8 cellular contexts compared by ENCODE assay signal in the genomic region with DNA sequence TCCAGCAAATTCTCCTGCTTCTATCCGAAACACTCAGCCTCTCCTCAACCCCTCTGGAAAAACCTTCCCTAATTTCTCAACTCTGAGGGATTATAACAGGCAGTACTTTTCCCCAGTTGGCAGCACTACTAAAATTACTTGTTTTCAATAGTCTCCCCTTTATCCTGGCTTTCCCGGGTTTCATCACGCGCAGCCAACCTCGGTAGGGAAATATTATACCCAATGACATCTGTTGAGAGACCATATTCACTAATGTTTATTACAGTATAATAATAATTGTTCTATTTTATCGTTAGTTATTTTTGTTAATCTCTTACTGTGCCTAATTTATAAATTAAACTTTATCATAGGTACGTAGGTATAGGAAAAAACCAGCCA. TPM values are rescaled to one million over a fixed set of nuclear protein-coding genes. Genes with fewer than 3 reads are reported as not detected.
DNase-seq lines count a peak whose midpoint lies in the region; ATAC-seq, FAIRE-seq and TF ChIP-seq lines count a peak whose summit lies in the region.

No MANE protein-coding gene starts in this region.

- no peak for TF ChIP-seq CTCF in bronchial epithelial cell (IDR thresholded peaks at IDR 0.05; ENCODE audit: insufficient read depth, low read length, severe bottlenecking)

- H3K27me3 ChIP-seq in BLaER1: no peaks in the 10 kb centered on the region
- no peaks in the 10 kb centered on the region for H3K27me3 ChIP-seq in bronchial epithelial cell (ENCODE audit: control insufficient read depth, insufficient read depth, low read length)
- H3K27me3 ChIP-seq in mesenchymal stem cell (ENCODE audit: control insufficient read depth in 1 of 2, insufficient read depth in 1 of 2, low read length in 2 of 2): no peaks in the 10 kb centered on the region

- no peak overlapping the region for H2BK5ac ChIP-seq in mesenchymal stem cell (ENCODE audit: low read depth, low read length, poor library complexity, severe bottlenecking)

- peak overlapping the region; percentile 23 for H4K8ac ChIP-seq in mesenchymal stem cell (ENCODE audit: low read length)

- H3K14ac ChIP-seq in mesenchymal stem cell (ENCODE audit: low read length in 2 of 2): no peak overlapping the region

- H2BK12ac ChIP-seq in mesenchymal stem cell (ENCODE audit: low read length in 2 of 2): no peak overlapping the region

- no peaks in the 10 kb centered on the region for H4K20me1 ChIP-seq in BLaER1

- no peak for FAIRE-seq in bronchial epithelial cell (lab: Jason Lieb, UNC)

- H3K4me2 ChIP-seq in BLaER1 (peak overlapping the region; percentile 88), mesenchymal stem cell (ENCODE audit: low read length, poor library complexity, severe bottlenecking) (peak overlapping the region; percentile 68)

- no peak overlapping the region for H2BK120ac ChIP-seq in mesenchymal stem cell (ENCODE audit: low read depth, low read length)

- no peak overlapping the region for H3K18ac ChIP-seq in mesenchymal stem cell (ENCODE audit: low read depth in 1 of 2, low read length in 2 of 2)

- no peak overlapping the region for H3K27ac ChIP-seq in BLaER1
- H3K27ac ChIP-seq in mesenchymal stem cell (ENCODE audit: low read length, poor library complexity, severe bottlenecking): no peak overlapping the region

- H3K36me3 ChIP-seq in BLaER1 (peaks cover 26% of the 10 kb centered on the region), bronchial epithelial cell (ENCODE audit: control insufficient read depth, insufficient read depth, low read length) (peaks cover 2% of the 10 kb centered on the region), mesenchymal stem cell (ENCODE audit: control insufficient read depth in 1 of 2, insufficient read depth in 2 of 2, low read depth in 1 of 2, low read length in 2 of 2) (peaks cover 0 to 18% of the 10 kb centered on the region in 2 experiments)

- H4K91ac ChIP-seq in mesenchymal stem cell (ENCODE audit: low read length): no peak overlapping the region

- no peak overlapping the region for H2AFZ ChIP-seq in mesenchymal stem cell (ENCODE audit: low read depth, low read length)

- H3K79me1 ChIP-seq in mesenchymal stem cell (replicated peaks; ENCODE audit: low read length, poor library complexity, severe bottlenecking): peaks cover 7% of the 10 kb centered on the region

- H2AK5ac ChIP-seq in mesenchymal stem cell (ENCODE audit: low read length, severe bottlenecking): no peak overlapping the region

- H3K9ac ChIP-seq in BLaER1 (no peak overlapping the region), mesenchymal stem cell (ENCODE audit: low read length) (peak overlapping the region; percentile 96)

- no peak overlapping the region for H3K4ac ChIP-seq in mesenchymal stem cell (ENCODE audit: low read depth in 1 of 2, low read length in 2 of 2)

- H3K4me3 ChIP-seq in BLaER1: peak overlapping the region; percentile 88
- peak overlapping the region; percentile 85 for H3K4me3 ChIP-seq in bronchial epithelial cell (ENCODE audit: low read depth, low read length)
- peak overlapping the region in 1 of 2 experiments; percentile 99 for H3K4me3 ChIP-seq in mesenchymal stem cell (ENCODE audit: insufficient read depth in 1 of 2, low read depth in 1 of 2, low read length in 2 of 2)

- H2BK15ac ChIP-seq in mesenchymal stem cell (ENCODE audit: low read depth, poor library complexity, severe bottlenecking): no peak overlapping the region

- no peak for DNase-seq in bronchial epithelial cell (ENCODE audit: low read depth)
- no peak for DNase-seq in mesenchymal stem cell
- DNase-seq in effector CD4-positive, alpha-beta T cell: no peak
- DNase-seq in activated effector memory CD4-positive, alpha-beta T cell treated with Interleukin-2 at 50 U/mL for 16 hours: no peak
- DNase-seq in LoVo (ENCODE audit: low spot score): no peak

- WGBS in mesenchymal stem cell: 42% methylated on average over 2 of the region's 7 CpGs

- peak; percentile 6 for ATAC-seq in HG03432 (IDR thresholded peaks at IDR 0.05; ENCODE audit: unreplicated experiment)
- no peak for ATAC-seq in HG03571 (IDR thresholded peaks at IDR 0.05; ENCODE audit: unreplicated experiment)

- H3K4me1 ChIP-seq in BLaER1 (peaks cover 21% of the 10 kb centered on the region), mesenchymal stem cell (ENCODE audit: control insufficient read depth, insufficient read depth, low read depth, low read length) (no peaks in the 10 kb centered on the region)

- no peaks in the 10 kb centered on the region for H3K9me3 ChIP-seq in BLaER1
- no peaks in the 10 kb centered on the region for H3K9me3 ChIP-seq in mesenchymal stem cell (ENCODE audit: control insufficient read depth, low read length)

- H3K23ac ChIP-seq in mesenchymal stem cell (ENCODE audit: low read length in 2 of 2): no peak overlapping the region

RNA-seq across cellular contexts. Expression of a gene that starts 0.3 kb away (rescaled TPM):
- total RNA-seq in bronchial epithelial cell: 5.0 and 7.2 TPM in 2 replicates
- 6.4 TPM for polyA plus RNA-seq in mesenchymal stem cell (2013, experiment 1 of 2)
- 6.1 TPM for polyA plus RNA-seq in mesenchymal stem cell (2013, experiment 2 of 2)
